In genomic region chr15:23866832-23867231, GRCh38 we compare ENCODE assay signal across 14 cellular contexts.
DNase-seq lines count a peak whose midpoint lies in the region; ATAC-seq and TF ChIP-seq lines count a peak whose summit lies in the region.
"Had no signal": no experiment of that assay in that cellular context is flagged by ENCODE, and none has a peak within 500 bp of the region (broad histone marks: within the 10 kb centered on the region; RNA-seq: fewer than 3 reads in every experiment).

No MANE protein-coding gene starts in this region.

- CTCF ChIA-PET in PC-9 (lab: Charles Lee): no interaction called here
- CTCF ChIA-PET in activated CD8-positive, alpha-beta T cell treated with anti-CD3 and anti-CD28 coated beads for 36 hours (lab: Charles Lee): interaction anchor here (1.2 kb wide), 2 partner anchors 11 to 220 kb away, joined by 3 read pairs; partner anchors contain the start of gene MAGEL2

- H3K9me3 Mint-ChIP-seq in activated CD8-positive, alpha-beta T cell treated with anti-CD3 and anti-CD28 coated beads for 36 hours: peaks cover 6% of the 10 kb centered on the region

- intact Hi-C loops in body of pancreas (cut with DNase I) (no loop called here), PC-9 (cut with micrococcal nuclease; ENCODE audit: unreplicated experiment) (no loop called here)
- intact Hi-C loops in activated CD8-positive, alpha-beta T cell treated with anti-CD3 and anti-CD28 coated beads for 36 hours (cut with micrococcal nuclease): no loop called here

- DNase-seq in NCI-H1417 (lab: John Stamatoyannopoulos, UW) (peak; percentile 2 to 79 (median 12)), NCI-H1417 treated with DMSO at 0.1 percent for 48 hours (lab: John Stamatoyannopoulos, UW) (no peak), NCI-H1436 (lab: John Stamatoyannopoulos, UW) (peak; percentile 53), body of pancreas (peak in 1 of 4 donors; percentile 21), pons (ENCODE audit: low spot score) (peak; percentile 54), PC-9 (no peak)
- DNase-seq in activated CD8-positive, alpha-beta T cell treated with anti-CD3 and anti-CD28 coated beads for 36 hours: no peak
- DNase-seq: activated CD4-positive, alpha-beta T cell treated with anti-CD3 and anti-CD28 coated beads, Interleukin-2, amount 50 U/mL, for 48 hours; MV-4-11; upper lobe of left lung had no signal

- no peaks in the 10 kb centered on the region for H3K9me2 ChIP-seq in PC-9 (ENCODE audit: insufficient read depth)

- no peak overlapping the region for H3K27ac ChIP-seq in body of pancreas
- no peak overlapping the region for H3K27ac ChIP-seq in PC-9
- H3K27ac ChIP-seq: epithelial cell of prostate, SK-N-MC, upper lobe of left lung had no signal

- no peaks in the 10 kb centered on the region for H3K4me1 Mint-ChIP-seq in activated CD8-positive, alpha-beta T cell treated with anti-CD3 and anti-CD28 coated beads for 36 hours (ENCODE audit: low read depth)
- H3K4me1 Mint-ChIP-seq: B cell had no signal

- no peaks in the 10 kb centered on the region for H3F3A ChIP-seq in PC-9 (ENCODE audit: insufficient read depth, low read depth)

- no TSS peak for BruUV-seq in PC-9 (replicated peaks; lab: Mats Ljungman, UMichigan)

- TF ChIP-seq CTCF in body of pancreas (IDR thresholded peaks at IDR 0.05) (peak in 5 of 7 experiments; percentile 21 to 44 (median 35)), PC-9 (conservative IDR thresholded peaks at IDR 0.05) (no peak; the same call in 1 of the 2 replicates)
- no peak for TF ChIP-seq CTCF in activated CD8-positive, alpha-beta T cell treated with anti-CD3 and anti-CD28 coated beads for 36 hours (IDR thresholded peaks at IDR 0.05)

- no peak overlapping the region for H3K4me2 ChIP-seq in PC-9

- no peaks in the 10 kb centered on the region for H4K20me1 ChIP-seq in PC-9 (ENCODE audit: insufficient read depth)

- peaks cover 4% of the 10 kb centered on the region for H3K27me3 Mint-ChIP-seq in activated CD8-positive, alpha-beta T cell treated with anti-CD3 and anti-CD28 coated beads for 36 hours

- WGBS in body of pancreas, 2 donors: 20 to 21% methylated on average over 6 of the region's 6 CpGs

- H3K36me3 ChIP-seq in body of pancreas (replicated peaks in 1 of 2; ENCODE audit: insufficient read depth in 1 of 2, low read depth in 2 of 2) (no peaks in the 10 kb centered on the region), PC-9 (ENCODE audit: low read depth) (no peaks in the 10 kb centered on the region)
- H3K36me3 ChIP-seq: upper lobe of left lung had no signal

- no peaks in the 10 kb centered on the region for H3K27me3 ChIP-seq in body of pancreas
- no peaks in the 10 kb centered on the region for H3K27me3 ChIP-seq in PC-9 (ENCODE audit: insufficient read depth, low read depth)
- H3K27me3 ChIP-seq: upper lobe of left lung had no signal

- H3K27ac Mint-ChIP-seq in activated CD8-positive, alpha-beta T cell treated with anti-CD3 and anti-CD28 coated beads for 36 hours: no peak overlapping the region
- H3K27ac Mint-ChIP-seq: B cell had no signal

- H3K79me2 ChIP-seq in PC-9 (ENCODE audit: low read depth): no peaks in the 10 kb centered on the region

- no peaks in the 10 kb centered on the region for H3K4me1 ChIP-seq in body of pancreas
- H3K4me1 ChIP-seq in PC-9 (replicated peaks; ENCODE audit: insufficient read depth): no peaks in the 10 kb centered on the region
- H3K4me1 ChIP-seq: upper lobe of left lung had no signal

- no peak overlapping the region for H3K4me3 ChIP-seq in body of pancreas
- no peak overlapping the region for H3K4me3 ChIP-seq in PC-9
- H3K4me3 ChIP-seq: SK-N-MC, upper lobe of left lung had no signal

- H2AFZ ChIP-seq in PC-9: no peak overlapping the region

- H3K4me3 Mint-ChIP-seq in activated CD8-positive, alpha-beta T cell treated with anti-CD3 and anti-CD28 coated beads for 36 hours: no peak overlapping the region
- H3K4me3 Mint-ChIP-seq: B cell had no signal

- no peak for TF ChIP-seq POLR2A in body of pancreas (IDR thresholded peaks at IDR 0.05)

- POLR2A ChIA-PET in PC-9 (lab: Charles Lee; ENCODE audit: unreplicated experiment): no interaction called here
- POLR2A ChIA-PET in activated CD8-positive, alpha-beta T cell treated with anti-CD3 and anti-CD28 coated beads for 36 hours (lab: Charles Lee): no interaction called here

- H3K9me3 ChIP-seq in body of pancreas (no peaks in the 10 kb centered on the region), PC-9 (ENCODE audit: insufficient read depth, low read depth) (no peaks in the 10 kb centered on the region)
- H3K9me3 ChIP-seq: upper lobe of left lung had no signal

- no peak for ATAC-seq in body of pancreas
- ATAC-seq in HG02885 (IDR thresholded peaks at IDR 0.05; ENCODE audit: poor library complexity, unreplicated experiment): no peak
- no peak for ATAC-seq in activated CD8-positive, alpha-beta T cell treated with anti-CD3 and anti-CD28 coated beads for 36 hours

- no peaks in the 10 kb centered on the region for H3K36me3 Mint-ChIP-seq in activated CD8-positive, alpha-beta T cell treated with anti-CD3 and anti-CD28 coated beads for 36 hours (ENCODE audit: low read depth)

Comparison
In these comparisons a context has a peak if more than half of its experiments do, and no peak if none do; other contexts are left out.
1. DNase-seq: peak in NCI-H1417 (3 of 3), NCI-H1436 (single experiment) and pons (single experiment); none in NCI-H1417 treated with DMSO at 0.1 percent for 48 hours (single experiment), PC-9 (0 of 2) and activated CD8-positive, alpha-beta T cell treated with anti-CD3 and anti-CD28 coated beads for 36 hours (single experiment).
2. CTCF ChIP-seq: peak in body of pancreas (5 of 7); none in PC-9 (single experiment) and activated CD8-positive, alpha-beta T cell treated with anti-CD3 and anti-CD28 coated beads for 36 hours (single experiment).